In the genomic region with DNA sequence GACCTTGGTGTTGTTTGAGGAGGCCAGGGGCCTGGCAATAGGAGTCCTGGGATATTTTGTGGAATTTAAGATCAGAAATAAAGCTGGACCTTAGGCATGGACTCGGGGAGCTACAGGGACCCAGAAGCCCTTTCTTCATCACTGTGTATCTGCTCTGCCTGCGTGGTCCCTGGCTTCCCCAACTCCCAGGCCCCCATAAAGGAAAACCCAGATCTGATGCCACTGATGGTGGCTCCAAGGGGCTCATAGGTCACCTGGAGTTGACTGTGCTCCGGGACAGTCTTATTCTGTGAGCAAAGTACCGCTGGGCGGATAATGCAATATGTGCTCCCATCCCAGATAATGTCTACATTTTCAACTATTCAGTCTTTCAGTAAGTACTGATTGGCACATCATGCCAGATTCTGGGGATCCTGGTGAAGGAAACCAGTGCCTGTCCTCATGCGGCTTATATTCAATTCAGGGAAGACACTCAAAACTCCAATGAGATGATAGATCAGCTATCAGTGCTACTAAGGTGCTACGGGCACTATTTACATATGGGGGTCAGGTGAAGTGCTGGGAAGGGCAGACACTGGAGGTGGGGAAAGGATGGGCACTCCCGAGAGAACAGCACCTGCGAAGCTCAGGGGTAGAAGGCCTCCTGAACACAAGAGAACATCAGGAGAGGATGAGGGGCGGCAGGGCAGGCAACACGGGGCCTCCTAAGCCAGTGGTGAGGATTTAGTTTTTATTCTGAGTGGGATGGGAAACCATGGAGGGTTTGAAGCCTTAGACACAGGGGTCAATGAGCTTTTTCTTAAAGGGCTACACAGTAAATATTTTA, we compare ENCODE assay signal across 15 cellular contexts. TPM values are rescaled to one million over a fixed set of nuclear protein-coding genes. Genes with fewer than 3 reads are reported as not detected.
A peak's percentile ranks its signal among the peaks of the same experiment; 100 is the strongest.
DNase-seq lines count a peak whose midpoint lies in the region; ATAC-seq, FAIRE-seq and TF ChIP-seq lines count a peak whose summit lies in the region.
"Had no signal": no experiment of that assay in that cellular context is flagged by ENCODE, and none has a peak within 500 bp of the region (broad histone marks: within the 10 kb centered on the region; RNA-seq: fewer than 3 reads in every experiment).

No MANE protein-coding gene starts in this region.

- ATAC-seq in WTC11 = no peak
- ATAC-seq in stimulated activated memory B cell treated with anti-CD40 and anti-IgM and Interleukin-4, amounts not matched to agents 10 μg/mL and 1 μg/mL and 100 μg/mL, for 72 hours = no peak
- ATAC-seq in activated CD8-positive, alpha-beta T cell treated with anti-CD3 and anti-CD28 coated beads for 36 hours = no peak

- peaks cover 57% of the 10 kb centered on the region for H3K4me1 Mint-ChIP-seq in WTC11
- H3K4me1 Mint-ChIP-seq in stimulated activated memory B cell treated with anti-CD40 and anti-IgM and Interleukin-4, amounts not matched to agents 10 μg/mL and 1 μg/mL and 100 μg/mL, for 72 hours = peaks cover 78% of the 10 kb centered on the region
- H3K4me1 Mint-ChIP-seq in activated CD8-positive, alpha-beta T cell treated with anti-CD3 and anti-CD28 coated beads for 36 hours (ENCODE audit: low read depth) = peaks cover 37% of the 10 kb centered on the region

- DNase-seq in WTC11 (ENCODE audit: low spot score) (no peak), GF-D8 (lab: John Stamatoyannopoulos, UW) (no peak), urothelium cell line (ENCODE audit: low spot score) (no peak)
- no peak for DNase-seq in activated CD8-positive, alpha-beta T cell treated with anti-CD3 and anti-CD28 coated beads for 36 hours
- no peak for DNase-seq in activated T-cell treated with anti-CD3 and anti-CD28 coated beads, Interleukin-2, amount 50 U/mL, for 1 hour
- DNase-seq: activated naive CD4-positive, alpha-beta T cell treated with anti-CD3 and anti-CD28 coated beads for 36 hours; kidney; NCI-H1436; NCI-H774; stimulated activated CD4-positive, alpha-beta T cell treated with anti-CD3 and anti-CD28 coated beads, Interleukin-2, amount 100 ng/mL, for 48 hours had no signal

- no peaks in the 10 kb centered on the region for H3K9me3 Mint-ChIP-seq in WTC11
- H3K9me3 Mint-ChIP-seq in stimulated activated memory B cell treated with anti-CD40 and anti-IgM and Interleukin-4, amounts not matched to agents 10 μg/mL and 1 μg/mL and 100 μg/mL, for 72 hours = no peaks in the 10 kb centered on the region
- H3K9me3 Mint-ChIP-seq in activated CD8-positive, alpha-beta T cell treated with anti-CD3 and anti-CD28 coated beads for 36 hours = no peaks in the 10 kb centered on the region
- H3K9me3 Mint-ChIP-seq: activated naive CD4-positive, alpha-beta T cell treated with anti-CD3 and anti-CD28 coated beads for 36 hours; stimulated activated naive CD8-positive, alpha-beta T cell treated with anti-CD3 and anti-CD28 coated beads, Interleukin-15, Interleukin-2, amounts not matched to agents 100 ng/mL and 50 ng/mL, for 24 hours had no signal

- H3K4me3 ChIP-seq in HUES6 (ENCODE audit: low read depth, low read length) (no peak overlapping the region), iPS-20b (ENCODE audit: low read length) (no peak overlapping the region)

- H3K27me3 ChIP-seq in HUES6 (ENCODE audit: control insufficient read depth, insufficient read depth, low read length) (no peaks in the 10 kb centered on the region), iPS-20b (ENCODE audit: insufficient read depth, low read length) (no peaks in the 10 kb centered on the region)

- no peak overlapping the region for H3K4me3 Mint-ChIP-seq in WTC11
- no peak overlapping the region for H3K4me3 Mint-ChIP-seq in stimulated activated memory B cell treated with anti-CD40 and anti-IgM and Interleukin-4, amounts not matched to agents 10 μg/mL and 1 μg/mL and 100 μg/mL, for 72 hours
- H3K4me3 Mint-ChIP-seq in activated CD8-positive, alpha-beta T cell treated with anti-CD3 and anti-CD28 coated beads for 36 hours = no peak overlapping the region
- H3K4me3 Mint-ChIP-seq: activated naive CD4-positive, alpha-beta T cell treated with anti-CD3 and anti-CD28 coated beads for 36 hours; stimulated activated naive CD8-positive, alpha-beta T cell treated with anti-CD3 and anti-CD28 coated beads, Interleukin-15, Interleukin-2, amounts not matched to agents 100 ng/mL and 50 ng/mL, for 24 hours had no signal

- H3K27ac Mint-ChIP-seq in WTC11 = 0 out of 2 replicates have a peak overlapping the region, but pooled peaks have one; percentile 35
- peak overlapping the region; percentile 69 for H3K27ac Mint-ChIP-seq in stimulated activated memory B cell treated with anti-CD40 and anti-IgM and Interleukin-4, amounts not matched to agents 10 μg/mL and 1 μg/mL and 100 μg/mL, for 72 hours
- no peak overlapping the region for H3K27ac Mint-ChIP-seq in activated CD8-positive, alpha-beta T cell treated with anti-CD3 and anti-CD28 coated beads for 36 hours
- H3K27ac Mint-ChIP-seq: activated naive CD4-positive, alpha-beta T cell treated with anti-CD3 and anti-CD28 coated beads for 36 hours; stimulated activated naive CD8-positive, alpha-beta T cell treated with anti-CD3 and anti-CD28 coated beads, Interleukin-15, Interleukin-2, amounts not matched to agents 100 ng/mL and 50 ng/mL, for 24 hours had no signal

- no peak for FAIRE-seq in urothelium cell line (lab: Jason Lieb, UNC)
- FAIRE-seq: kidney had no signal

- no peaks in the 10 kb centered on the region for H3K9me3 ChIP-seq in HUES6 (ENCODE audit: control insufficient read depth, insufficient read depth, low read depth, low read length)
- no peaks in the 10 kb centered on the region for H3K9me3 ChIP-seq in iPS-20b (ENCODE audit: insufficient read depth, low read depth, low read length)

- CTCF ChIA-PET in WTC11 (lab: Charles Lee) = interaction anchor here (0.6 to 3.8 kb wide), 6 partner anchors 17 to 1017 kb away, joined by 3 to 20 read pairs (median 5); no protein-coding TSS in a partner anchor
- CTCF ChIA-PET in activated CD8-positive, alpha-beta T cell treated with anti-CD3 and anti-CD28 coated beads for 36 hours (lab: Charles Lee) = interaction anchor here (0.7 to 9.1 kb wide), 6 partner anchors 11 to 72 kb away, joined by 3 to 82 read pairs (median 9); no protein-coding TSS in a partner anchor

- H3K4me1 ChIP-seq in HUES6 (ENCODE audit: control insufficient read depth, insufficient read depth, low read length) = peaks cover 49% of the 10 kb centered on the region
- H3K4me1 ChIP-seq in iPS-20b (ENCODE audit: insufficient read depth, low read length) = peaks cover 34% of the 10 kb centered on the region

- H3K36me3 Mint-ChIP-seq in WTC11 = no peaks in the 10 kb centered on the region
- peaks cover 12% of the 10 kb centered on the region for H3K36me3 Mint-ChIP-seq in stimulated activated memory B cell treated with anti-CD40 and anti-IgM and Interleukin-4, amounts not matched to agents 10 μg/mL and 1 μg/mL and 100 μg/mL, for 72 hours
- peaks cover under 1% of the 10 kb centered on the region for H3K36me3 Mint-ChIP-seq in activated CD8-positive, alpha-beta T cell treated with anti-CD3 and anti-CD28 coated beads for 36 hours (ENCODE audit: low read depth)

- intact Hi-C loops in activated CD8-positive, alpha-beta T cell treated with anti-CD3 and anti-CD28 coated beads for 36 hours (cut with micrococcal nuclease) = loop anchor here (10.0 kb wide), 1 partner anchor 456 kb away; a partner anchor contains a TSS

- POLR2A ChIA-PET in WTC11 (lab: Charles Lee) = interaction anchor here (1.4 kb wide), 1 partner anchor 91 kb away, joined by 4 read pairs; no protein-coding TSS in a partner anchor
- POLR2A ChIA-PET in activated CD8-positive, alpha-beta T cell treated with anti-CD3 and anti-CD28 coated beads for 36 hours (lab: Charles Lee) = interaction anchor here (0.9 to 1.3 kb wide), 4 partner anchors 11 to 21 kb away, joined by 3 to 5 read pairs (median 4); no protein-coding TSS in a partner anchor

- TF ChIP-seq CTCF in WTC11 (IDR thresholded peaks at IDR 0.05) = no peak
- no peak for TF ChIP-seq CTCF in activated CD8-positive, alpha-beta T cell treated with anti-CD3 and anti-CD28 coated beads for 36 hours (IDR thresholded peaks at IDR 0.05)

- H3K27ac ChIP-seq in HUES6 (ENCODE audit: low read depth, low read length) (no peak overlapping the region), iPS-20b (ENCODE audit: low read length) (peak overlapping the region; percentile 81)

- peak overlapping the region; percentile 2 for H3K9ac ChIP-seq in HUES6 (ENCODE audit: low read length)
- H3K9ac ChIP-seq in iPS-20b (ENCODE audit: low read depth, low read length) = peak overlapping the region; percentile 76; the same call in 1 of the 2 replicates

- no peaks in the 10 kb centered on the region for H3K27me3 Mint-ChIP-seq in WTC11 (ENCODE audit: low read depth)
- no peaks in the 10 kb centered on the region for H3K27me3 Mint-ChIP-seq in stimulated activated memory B cell treated with anti-CD40 and anti-IgM and Interleukin-4, amounts not matched to agents 10 μg/mL and 1 μg/mL and 100 μg/mL, for 72 hours
- no peaks in the 10 kb centered on the region for H3K27me3 Mint-ChIP-seq in activated CD8-positive, alpha-beta T cell treated with anti-CD3 and anti-CD28 coated beads for 36 hours
- H3K27me3 Mint-ChIP-seq: stimulated activated naive CD8-positive, alpha-beta T cell treated with anti-CD3 and anti-CD28 coated beads, Interleukin-15, Interleukin-2, amounts not matched to agents 100 ng/mL and 50 ng/mL, for 24 hours had no signal

- H3K36me3 ChIP-seq in HUES6 (ENCODE audit: control insufficient read depth, insufficient read depth, low read length) (peaks cover 3% of the 10 kb centered on the region), iPS-20b (ENCODE audit: insufficient read depth, low read depth, low read length) (0 out of 2 replicates have a peak, but pooled peaks cover 3% of the 10 kb centered on the region)

TF ChIP-seq in WTC11, 78 proteins besides CTCF, POLR2A, EP300 and RAD21:
- TF ChIP-seq, protein P1, sequence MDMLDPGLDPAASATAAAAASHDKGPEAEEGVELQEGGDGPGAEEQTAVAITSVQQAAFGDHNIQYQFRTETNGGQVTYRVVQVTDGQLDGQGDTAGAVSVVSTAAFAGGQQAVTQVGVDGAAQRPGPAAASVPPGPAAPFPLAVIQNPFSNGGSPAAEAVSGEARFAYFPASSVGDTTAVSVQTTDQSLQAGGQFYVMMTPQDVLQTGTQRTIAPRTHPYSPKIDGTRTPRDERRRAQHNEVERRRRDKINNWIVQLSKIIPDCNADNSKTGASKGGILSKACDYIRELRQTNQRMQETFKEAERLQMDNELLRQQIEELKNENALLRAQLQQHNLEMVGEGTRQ (CRISPR knock-in tag; IDR thresholded peaks at IDR 0.05) = no peak
- 0 out of 2 replicates have a peak, but pooled peaks have one; percentile 19 for TF ChIP-seq ZNF671 (CRISPR knock-in tag; IDR thresholded peaks at IDR 0.05)

RNA-seq across cellular contexts. Expression of a gene that starts 5.5 kb away (rescaled TPM):
- total RNA-seq in WTC11 (2021) = 0.18 to 0.46 TPM (median 0.21 TPM) in 3 replicates
- 10 to 100 TPM; 22.1 to 23.8 TPM for total RNA-seq in activated CD8-positive, alpha-beta T cell treated with anti-CD3 and anti-CD28 coated beads for 36 hours

RNA-seq across cellular contexts. Expression of a gene that starts 41.3 kb away (rescaled TPM):
- 0.16 to 0.25 TPM (median 0.20 TPM) in 3 replicates for total RNA-seq in WTC11 (2021)
- not detected for total RNA-seq in activated CD8-positive, alpha-beta T cell treated with anti-CD3 and anti-CD28 coated beads for 36 hours
- total RNA-seq: activated naive CD4-positive, alpha-beta T cell treated with anti-CD3 and anti-CD28 coated beads for 36 hours; SK-MEL-5 had no signal

Comparison
In these comparisons a context has a peak if more than half of its experiments do, and no peak if none do; other contexts are left out.
1. RNA of a gene that starts 5.5 kb away (total RNA-seq): 22.1 to 23.8 TPM in activated CD8-positive, alpha-beta T cell treated with anti-CD3 and anti-CD28 coated beads for 36 hours; 0.18 to 0.46 TPM in WTC11; every median in the first group is over 10 times any median in the second.